ENCODE assay signal across 6 cellular contexts in the genomic region with DNA sequence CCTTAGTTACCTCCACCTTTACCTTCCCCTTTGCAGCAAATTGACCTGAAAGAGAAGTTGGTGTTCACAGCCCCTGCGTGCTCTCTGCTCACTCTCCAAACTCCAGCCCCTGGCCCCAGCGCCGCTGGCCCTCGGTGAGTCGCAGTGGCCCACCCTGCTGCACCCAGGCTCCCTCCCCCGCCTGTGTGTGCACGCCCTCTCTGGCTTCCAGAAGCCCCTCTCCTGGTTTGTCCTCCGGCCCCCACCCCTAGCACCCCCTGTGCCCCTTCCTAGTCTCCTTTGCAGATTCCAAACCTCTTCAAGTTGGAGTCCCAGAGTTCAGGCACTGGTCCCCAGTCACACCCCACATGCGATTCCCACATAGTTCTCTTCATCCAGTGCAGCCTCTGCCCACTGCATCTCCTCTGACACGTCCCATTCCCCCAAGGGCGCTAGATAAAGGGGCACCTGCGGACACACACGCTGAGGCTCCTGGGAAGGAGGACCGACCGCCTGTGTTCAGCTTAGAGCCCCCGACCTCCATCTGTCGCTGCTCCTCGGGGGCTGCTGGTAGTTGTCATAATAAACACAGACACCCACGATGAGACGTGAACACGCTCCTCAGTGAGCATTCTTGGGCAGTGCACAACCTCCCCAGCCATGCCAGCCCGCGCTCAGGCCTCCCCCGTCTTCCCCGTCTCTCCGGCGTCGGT. TPM values are rescaled to one million over a fixed set of nuclear protein-coding genes. Genes with fewer than 3 reads are reported as not detected.
DNase-seq lines count a peak whose midpoint lies in the region; ATAC-seq and TF ChIP-seq lines count a peak whose summit lies in the region.

No MANE protein-coding gene starts in this region.

- H3K4me1 ChIP-seq in tibial nerve, result peaks cover 0 to 43% (median 32%) of the 10 kb centered on the region in 4 donors

- 25 to 27% methylated on average over 28 of the region's 28 CpGs for WGBS in tibial nerve, 2 donors

- H3K4me3 ChIP-seq in tibial nerve, result peak overlapping the region; percentile 43 to 96 (median 81)

- H3K27me3 Mint-ChIP-seq in activated T-cell treated with anti-CD3 and anti-CD28 coated beads, Interleukin-2, amount 50 U/mL, for 24 hours, result peaks cover 8% of the 10 kb centered on the region

- TF ChIP-seq CTCF in tibial nerve (IDR thresholded peaks at IDR 0.05), result no peak

- H3K9me3 Mint-ChIP-seq in activated T-cell treated with anti-CD3 and anti-CD28 coated beads, Interleukin-2, amount 50 U/mL, for 24 hours, result no peaks in the 10 kb centered on the region

- no peaks in the 10 kb centered on the region for H3K27me3 ChIP-seq in tibial nerve

- intact Hi-C loops in Right ventricle myocardium superior (cut with DNase I), result no loop called here

- H3K36me3 ChIP-seq in tibial nerve, result peaks cover 0 to 4% (median 0%) of the 10 kb centered on the region in 3 donors

- H3K4me3 Mint-ChIP-seq in activated T-cell treated with anti-CD3 and anti-CD28 coated beads, Interleukin-2, amount 50 U/mL, for 24 hours, result peak overlapping the region; percentile 82

- TF ChIP-seq POLR2A in tibial nerve (IDR thresholded peaks at IDR 0.05), result no peak

- H3K9me3 ChIP-seq in tibial nerve, result no peaks in the 10 kb centered on the region

- peak overlapping the region in 2 of 4 donors; percentile 74 to 85 for H3K27ac ChIP-seq in tibial nerve

- ATAC-seq in Right ventricle myocardium superior (ENCODE audit: poor library complexity) (peak; percentile 2), HG02623 (IDR thresholded peaks at IDR 0.05; ENCODE audit: unreplicated experiment) (no peak), GM19324 (IDR thresholded peaks at IDR 0.05; ENCODE audit: low FRiP score, unreplicated experiment) (no peak)

- peaks cover 31% of the 10 kb centered on the region for H3K36me3 Mint-ChIP-seq in activated T-cell treated with anti-CD3 and anti-CD28 coated beads, Interleukin-2, amount 50 U/mL, for 24 hours (ENCODE audit: low read depth)

- no peak for TF ChIP-seq EP300 in tibial nerve (IDR thresholded peaks at IDR 0.05)

- DNase-seq in activated T-cell treated with anti-CD3 and anti-CD28 coated beads, Interleukin-2, amount 50 U/mL, for 24 hours, result no peak
- DNase-seq in activated T-cell treated with anti-CD3 and anti-CD28 coated beads for 4 hours (no peak), Right ventricle myocardium superior (no peak), tibial nerve (ENCODE audit: low spot score in 2 of 2) (no peak)

- peak overlapping the region; percentile 72 for H3K27ac Mint-ChIP-seq in activated T-cell treated with anti-CD3 and anti-CD28 coated beads, Interleukin-2, amount 50 U/mL, for 24 hours

- peaks cover 41% of the 10 kb centered on the region for H3K4me1 Mint-ChIP-seq in activated T-cell treated with anti-CD3 and anti-CD28 coated beads, Interleukin-2, amount 50 U/mL, for 24 hours (ENCODE audit: low read depth)

RNA-seq across cellular contexts. Expression of a gene that starts 1.5 kb away (rescaled TPM):
- total RNA-seq in Right ventricle myocardium superior (16.5 TPM), tibial nerve (10 to 100 TPM; 27.1 to 49.2 (median 34.9) TPM)

RNA-seq across cellular contexts. Expression of a gene that starts 14.0 kb away (rescaled TPM):
- total RNA-seq in Right ventricle myocardium superior (4.4 TPM), tibial nerve (10 to 100 TPM; 21.0 to 25.6 (median 23.1) TPM)

RNA-seq across cellular contexts. Expression of a gene that starts 14.2 kb away (rescaled TPM):
- total RNA-seq in Right ventricle myocardium superior, result 0.22 TPM
- total RNA-seq in tibial nerve, result 1 to 10 TPM; 1.3 to 5.9 (median 3.2) TPM

RNA-seq across cellular contexts. Expression of a gene that starts 37.5 kb away (rescaled TPM):
- total RNA-seq in Right ventricle myocardium superior (0.13 TPM), tibial nerve (1 to 10 TPM in 1 of 4 donors, under 1 TPM in 2, not detected in 1; 0.22 to 1.4 (median 0.60) TPM)

RNA-seq across cellular contexts. Expression of a gene that starts 39.4 kb away (rescaled TPM):
- total RNA-seq in Right ventricle myocardium superior (60.5 TPM), tibial nerve (10 to 100 TPM; 64.3 to 71.1 (median 68.1) TPM)
